ENCODE assay signal across 13 cellular contexts in the genomic region with DNA sequence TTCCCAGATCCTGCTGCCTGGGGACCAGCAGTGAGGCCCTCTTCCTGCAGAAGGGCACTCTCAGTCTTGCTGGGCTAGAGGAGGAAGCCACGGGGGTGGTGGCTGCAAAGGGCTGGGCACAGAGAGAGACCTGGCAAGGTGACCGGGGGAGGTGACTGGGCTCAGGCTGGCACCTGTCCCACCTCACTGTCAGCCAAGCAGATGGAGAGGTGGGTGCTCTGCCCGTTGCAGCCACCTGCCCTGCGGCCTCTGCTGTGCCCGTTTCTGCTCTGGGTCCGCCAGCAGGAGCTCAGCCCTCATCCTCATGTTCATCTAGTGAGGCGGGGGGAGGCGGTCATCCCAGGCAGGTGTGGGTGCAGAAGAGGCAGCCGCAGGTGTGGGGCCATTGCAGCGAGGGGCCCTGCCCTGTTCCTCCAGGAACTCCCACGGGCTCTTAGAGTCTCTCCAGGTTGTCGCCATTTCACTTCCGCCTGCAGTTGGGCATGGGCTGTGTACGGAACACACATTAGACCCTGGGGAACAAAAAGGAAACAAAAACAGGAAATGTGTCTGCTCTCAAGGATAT. TPM values are rescaled to one million over a fixed set of nuclear protein-coding genes. Genes with fewer than 3 reads are reported as not detected.
DNase-seq lines count a peak whose midpoint lies in the region; ATAC-seq and TF ChIP-seq lines count a peak whose summit lies in the region.
"Had no signal": no experiment of that assay in that cellular context is flagged by ENCODE, and none has a peak within 500 bp of the region (broad histone marks: within the 10 kb centered on the region; RNA-seq: fewer than 3 reads in every experiment).

No MANE protein-coding gene starts in this region.

- H3K27ac ChIP-seq in left lung = no peak overlapping the region

- peaks cover 5% of the 10 kb centered on the region for H3K4me1 Mint-ChIP-seq in HFFc6 (ENCODE audit: low read depth)
- H3K4me1 Mint-ChIP-seq: activated CD4-positive, alpha-beta T cell treated with anti-CD3 and anti-CD28 coated beads, Interleukin-2, amount 10 ng/mL, durations not matched to agents 7 days and 5 days had no signal

- intact Hi-C loops in left lung (cut with DNase I) = no loop called here

- TF ChIP-seq CTCF in left lung (IDR thresholded peaks at IDR 0.05) (no peak), HFFc6 (IDR thresholded peaks at IDR 0.05) (no peak)

- DNase-seq in GDM1 (lab: John Stamatoyannopoulos, UW) (peak; percentile 3), NCI-H1694 treated with DMSO at 0.1 percent for 48 hours (lab: John Stamatoyannopoulos, UW) (peak; percentile 52), left lung (peak in 1 of 2 donors; percentile 52), HFFc6 (no peak), kidney glomerular epithelial cell (lab: John Stamatoyannopoulos, UW) (no peak), NK-92 (lab: John Stamatoyannopoulos, UW; ENCODE audit: unreplicated experiment) (no peak)
- DNase-seq: activated CD4-positive, alpha-beta T cell treated with anti-CD3 and anti-CD28 coated beads, Interleukin-2, amount 10 ng/mL, durations not matched to agents 7 days and 5 days; EL had no signal

- H3K36me3 Mint-ChIP-seq in HFFc6 (ENCODE audit: low read depth) = no peaks in the 10 kb centered on the region

- peaks cover 0 to 8% of the 10 kb centered on the region in 2 donors for H3K4me1 ChIP-seq in left lung

- H3K27me3 Mint-ChIP-seq in HFFc6 (ENCODE audit: insufficient read depth) = peaks cover 3% of the 10 kb centered on the region; the same call in 1 of the 2 replicates
- H3K27me3 Mint-ChIP-seq: central memory CD8-positive, alpha-beta T cell had no signal

- no peak overlapping the region for H3K4me3 Mint-ChIP-seq in HFFc6
- H3K4me3 Mint-ChIP-seq: activated CD4-positive, alpha-beta T cell treated with anti-CD3 and anti-CD28 coated beads, Interleukin-2, amount 10 ng/mL, durations not matched to agents 7 days and 5 days; central memory CD8-positive, alpha-beta T cell had no signal

- H3K27me3 ChIP-seq in left lung = no peaks in the 10 kb centered on the region

- H3K27ac Mint-ChIP-seq in HFFc6 = no peak overlapping the region
- H3K27ac Mint-ChIP-seq: activated CD4-positive, alpha-beta T cell treated with anti-CD3 and anti-CD28 coated beads, Interleukin-2, amount 10 ng/mL, durations not matched to agents 7 days and 5 days had no signal

- H3K9me3 ChIP-seq in left lung = no peaks in the 10 kb centered on the region

- no peaks in the 10 kb centered on the region for H3K36me3 ChIP-seq in left lung

- no peaks in the 10 kb centered on the region for H3K9me3 Mint-ChIP-seq in HFFc6
- H3K9me3 Mint-ChIP-seq: activated CD4-positive, alpha-beta T cell treated with anti-CD3 and anti-CD28 coated beads, Interleukin-2, amount 10 ng/mL, durations not matched to agents 7 days and 5 days; central memory CD8-positive, alpha-beta T cell had no signal

- peak; percentile 67 for ATAC-seq in GM21529 (IDR thresholded peaks at IDR 0.05; ENCODE audit: unreplicated experiment)
- ATAC-seq in left lung = peak; percentile 29
- no peak for ATAC-seq in HG03045 (IDR thresholded peaks at IDR 0.05; ENCODE audit: unreplicated experiment)

- H3K4me3 ChIP-seq in left lung = no peak overlapping the region

RNA-seq across cellular contexts. Expression of a gene that starts 55.5 kb away (rescaled TPM):
- total RNA-seq in left lung = 10 to 100 TPM; 19.7 to 23.5 TPM
- 10 to 100 TPM; 14.2 to 17.3 (median 16.9) TPM for total RNA-seq in HFFc6 (2021; fragmentation: NEBNext Ultra II Directional; extraction: Animal tissue kit (Norgen Biotek cat#: 25700))

RNA-seq across cellular contexts. Expression of a gene that starts 58.0 kb away (rescaled TPM):
- not detected for total RNA-seq in left lung
- total RNA-seq in HFFc6 (2021; fragmentation: NEBNext Ultra II Directional; extraction: Animal tissue kit (Norgen Biotek cat#: 25700)) = not detected
- total RNA-seq: activated CD4-positive, alpha-beta T cell treated with anti-CD3 and anti-CD28 coated beads, Interleukin-2, amount 10 ng/mL, durations not matched to agents 7 days and 5 days; skeletal muscle tissue; temporal lobe had no signal

Comparison
In these comparisons a context has a peak if more than half of its experiments do, and no peak if none do; other contexts are left out.
1. DNase-seq: peak in GDM1 (single experiment) and NCI-H1694 treated with DMSO at 0.1 percent for 48 hours (single experiment); none in HFFc6 (single experiment), kidney glomerular epithelial cell (single experiment) and NK-92 (single experiment).